In the genomic region with DNA sequence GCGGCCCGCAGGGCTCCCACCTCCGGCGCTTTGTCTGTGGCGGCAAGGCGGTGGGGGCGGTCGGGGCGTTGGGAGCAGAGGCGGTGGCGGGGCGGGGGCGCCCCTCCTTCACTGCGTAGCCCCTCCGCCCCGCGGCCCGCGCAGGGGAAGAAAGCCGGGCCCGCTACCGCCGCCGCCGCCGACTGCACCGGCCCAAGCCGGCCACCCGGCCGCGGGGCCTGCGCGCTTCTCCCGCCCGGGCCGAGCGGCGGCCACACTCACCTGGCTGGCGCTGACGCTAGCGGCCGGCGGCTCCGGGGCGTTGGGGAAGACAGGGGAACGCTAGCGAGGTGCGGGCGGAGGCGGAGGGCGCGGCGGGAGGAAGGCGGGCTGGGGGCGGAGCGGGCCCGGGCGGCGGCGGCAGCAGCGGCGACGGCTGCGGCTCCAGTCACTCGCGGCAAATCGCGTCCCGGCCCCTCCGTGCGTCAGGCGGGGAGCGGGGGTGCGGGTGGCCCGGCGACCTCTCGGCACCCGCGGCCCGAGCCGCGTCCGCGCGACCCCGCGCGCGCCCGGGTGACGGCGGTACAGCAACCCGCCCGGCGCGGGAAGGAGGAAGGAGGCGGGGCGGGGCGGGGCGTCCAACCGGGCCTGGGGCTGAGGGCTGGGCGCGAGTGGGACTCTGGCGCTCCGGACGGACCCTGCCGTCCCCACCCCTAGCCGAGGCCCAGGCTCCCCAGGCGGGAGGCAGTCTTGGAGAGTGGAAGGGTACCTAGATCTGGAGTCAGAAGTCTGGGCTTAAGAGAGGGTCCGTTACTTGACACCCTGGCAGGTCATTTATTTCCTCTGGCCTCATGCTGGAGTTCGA, we compare ENCODE assay signal across 8 cellular contexts. TPM values are rescaled to one million over a fixed set of nuclear protein-coding genes. Genes with fewer than 3 reads are reported as not detected.
DNase-seq lines count a peak whose midpoint lies in the region; ATAC-seq and TF ChIP-seq lines count a peak whose summit lies in the region.

SESTD1 (minus strand) TSS at position 595 of the 844 bp plus-strand sequence. CDS start 72,991 bp downstream, outside the sequence.

- TF ChIP-seq CTCF in glutamatergic neuron (IDR thresholded peaks at IDR 0.05; ENCODE audit: partially characterized antibody, unreplicated experiment) = no peak
- TF ChIP-seq CTCF in osteocyte (IDR thresholded peaks at IDR 0.05) = no peak
- no peak for TF ChIP-seq CTCF in upper lobe of right lung (IDR thresholded peaks at IDR 0.05)

- H3K36me3 Mint-ChIP-seq in activated naive CD4-positive, alpha-beta T cell treated with anti-CD3 and anti-CD28 coated beads, Interleukin-2, amount 50 U/mL, for 24 hours = no peaks in the 10 kb centered on the region
- no peaks in the 10 kb centered on the region for H3K36me3 Mint-ChIP-seq in glutamatergic neuron (ENCODE audit: unreplicated experiment)
- peaks cover 3% of the 10 kb centered on the region for H3K36me3 Mint-ChIP-seq in osteocyte (ENCODE audit: unreplicated experiment)

- H3K4me1 ChIP-seq in upper lobe of right lung = peaks cover 8% of the 10 kb centered on the region

- H3K9me3 Mint-ChIP-seq in activated naive CD4-positive, alpha-beta T cell treated with anti-CD3 and anti-CD28 coated beads, Interleukin-2, amount 50 U/mL, for 24 hours = no peaks in the 10 kb centered on the region
- H3K9me3 Mint-ChIP-seq in glutamatergic neuron (ENCODE audit: unreplicated experiment) (peaks cover 12% of the 10 kb centered on the region), osteocyte (ENCODE audit: unreplicated experiment) (no peaks in the 10 kb centered on the region)

- intact Hi-C loops in upper lobe of right lung (cut with DNase I) = no loop called here

- peak within 1 kb of the TSS; percentile 88 for H3K27ac ChIP-seq in upper lobe of right lung

- H3K27ac Mint-ChIP-seq in activated naive CD4-positive, alpha-beta T cell treated with anti-CD3 and anti-CD28 coated beads, Interleukin-2, amount 50 U/mL, for 24 hours = peak within 1 kb of the TSS; percentile 57
- peak within 1 kb of the TSS; percentile 96 for H3K27ac Mint-ChIP-seq in glutamatergic neuron (ENCODE audit: unreplicated experiment)
- peak within 1 kb of the TSS; percentile 92 for H3K27ac Mint-ChIP-seq in osteocyte (ENCODE audit: unreplicated experiment)

- H3K4me3 Mint-ChIP-seq in activated naive CD4-positive, alpha-beta T cell treated with anti-CD3 and anti-CD28 coated beads, Interleukin-2, amount 50 U/mL, for 24 hours = peak within 1 kb of the TSS; percentile 83
- H3K4me3 Mint-ChIP-seq in glutamatergic neuron (ENCODE audit: unreplicated experiment) (peak within 1 kb of the TSS; percentile 97), osteocyte (ENCODE audit: unreplicated experiment) (peak within 1 kb of the TSS; percentile 91)

- H3K4me3 ChIP-seq in upper lobe of right lung = peak within 1 kb of the TSS; percentile 68

- H3K9me3 ChIP-seq in upper lobe of right lung = no peaks in the 10 kb centered on the region

- peaks cover 33% of the 10 kb centered on the region for H3K27me3 Mint-ChIP-seq in activated naive CD4-positive, alpha-beta T cell treated with anti-CD3 and anti-CD28 coated beads, Interleukin-2, amount 50 U/mL, for 24 hours
- H3K27me3 Mint-ChIP-seq in glutamatergic neuron (ENCODE audit: unreplicated experiment) = peaks cover 10% of the 10 kb centered on the region
- H3K27me3 Mint-ChIP-seq in osteocyte (ENCODE audit: unreplicated experiment) = peaks cover 2% of the 10 kb centered on the region

- no peaks in the 10 kb centered on the region for H3K27me3 ChIP-seq in upper lobe of right lung

- ATAC-seq in GM19467 (IDR thresholded peaks at IDR 0.05; ENCODE audit: unreplicated experiment) = peak; percentile 61
- ATAC-seq in HG03571 (IDR thresholded peaks at IDR 0.05; ENCODE audit: unreplicated experiment) = peak; percentile 68
- ATAC-seq in upper lobe of right lung = peak; percentile 88

- H3K36me3 ChIP-seq in upper lobe of right lung = no peaks in the 10 kb centered on the region

- DNase-seq in Caki2 (ENCODE audit: low read depth) = peak; percentile 65
- peak; percentile 59 for DNase-seq in SK-N-DZ (ENCODE audit: low spot score)
- DNase-seq in glutamatergic neuron = peak; percentile 86
- peak; percentile 90 for DNase-seq in osteocyte (ENCODE audit: extremely low spot score, unreplicated experiment)
- DNase-seq in upper lobe of right lung = peak; percentile 90

- H3K4me1 Mint-ChIP-seq in activated naive CD4-positive, alpha-beta T cell treated with anti-CD3 and anti-CD28 coated beads, Interleukin-2, amount 50 U/mL, for 24 hours = peaks cover 26% of the 10 kb centered on the region
- peaks cover 4% of the 10 kb centered on the region for H3K4me1 Mint-ChIP-seq in glutamatergic neuron (ENCODE audit: low read depth, unreplicated experiment)
- H3K4me1 Mint-ChIP-seq in osteocyte (ENCODE audit: unreplicated experiment) = peaks cover 51% of the 10 kb centered on the region

- in situ Hi-C loops in Caki2 (cut with HindIII; ENCODE audit: low pct_unique_long_range_greater_than_20kb, low sequenced_read_pairs) = no loop called here

RNA-seq across cellular contexts. Expression of gene SESTD1, which starts in this region (rescaled TPM):
- 8.6 and 24.7 TPM in 2 replicates for total RNA-seq in Caki2 (2014; rRNA removed; shearing (Covaris generic); ENCODE audit: low replicate concordance)
- polyA plus RNA-seq in SK-N-DZ (2014; cell fraction: cytosol; rRNA removed) = 17.0 and 19.1 TPM in 2 replicates
- 16.4 and 18.5 TPM in 2 replicates for polyA plus RNA-seq in SK-N-DZ (2014; cell fraction: nucleus; rRNA removed)
- total RNA-seq in glutamatergic neuron (ENCODE audit: unreplicated experiment) (152 TPM), osteocyte (99.1 and 103 TPM in 2 replicates), upper lobe of right lung (107 TPM)

Comparison
In these comparisons a context has a peak if more than half of its experiments do, and no peak if none do; other contexts are left out.
1. Peak in every context shown above with its lines: DNase-seq, ATAC-seq, H3K4me3 ChIP-seq and H3K27ac ChIP-seq.